12 cellular contexts compared by ENCODE assay signal in the genomic region with DNA sequence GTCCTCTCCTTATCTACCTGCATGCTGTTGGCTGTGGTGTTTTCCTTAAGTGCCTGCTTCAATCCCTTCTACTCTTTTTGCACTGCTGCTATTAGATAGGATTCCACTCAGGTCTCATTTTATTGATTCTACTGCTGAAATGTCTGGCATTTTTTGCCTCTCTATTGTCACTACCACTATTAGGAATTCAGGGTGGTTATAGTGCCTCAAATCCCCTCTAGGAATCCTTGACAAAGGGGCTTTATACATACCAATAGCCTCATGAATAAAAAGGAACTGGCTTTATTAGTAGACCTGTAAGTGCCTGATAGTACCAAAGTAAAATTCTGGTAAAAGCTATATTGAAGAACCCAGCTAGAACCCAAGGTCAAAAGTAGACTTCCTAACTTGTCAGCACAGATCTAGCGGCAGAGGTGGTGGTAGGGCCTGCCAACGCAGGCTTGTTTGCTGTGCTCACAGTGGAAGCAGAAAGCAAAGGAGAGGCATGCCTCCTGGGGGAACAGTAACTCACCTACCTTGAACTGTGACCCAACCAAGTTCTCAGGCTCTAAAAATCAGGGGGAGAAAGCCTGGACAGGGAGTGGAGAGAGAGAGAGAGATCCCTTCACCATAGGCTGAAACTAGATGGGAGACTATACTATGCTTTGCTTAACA.
DNase-seq lines count a peak whose midpoint lies in the region; ATAC-seq and TF ChIP-seq lines count a peak whose summit lies in the region.
"Had no signal": no experiment of that assay in that cellular context is flagged by ENCODE, and none has a peak within 500 bp of the region (broad histone marks: within the 10 kb centered on the region; RNA-seq: fewer than 3 reads in every experiment).

No MANE protein-coding gene starts in this region.

- no peaks in the 10 kb centered on the region for H3K79me1 ChIP-seq in H9 (ENCODE audit: insufficient read depth, low read depth, low read length, poor library complexity, severe bottlenecking)

- DNase-seq in H9: no peak
- DNase-seq in WTC11 (ENCODE audit: low spot score): no peak
- DNase-seq in mucosa of descending colon: no peak
- DNase-seq in stimulated activated CD4-positive, alpha-beta T cell treated with anti-CD3 and anti-CD28 coated beads, Interleukin-4, amount 100 ng/mL, for 4 hours: no peak
- no peak for DNase-seq in activated T-cell treated with anti-CD3 and anti-CD28 coated beads, Interleukin-2, amount 50 U/mL, for 1 hour
- DNase-seq: BE2C; CD4-positive, alpha-beta memory T cell; DMS79 treated with DMSO at 0.1 percent for 48 hours; GDM1 had no signal

- ATAC-seq in WTC11: peak; percentile 84
- ATAC-seq in mucosa of descending colon: no peak
- ATAC-seq: A549 had no signal

- H2AFZ ChIP-seq in H9 (ENCODE audit: low read length): no peak overlapping the region

- no peak overlapping the region for H4K5ac ChIP-seq in H9 (ENCODE audit: insufficient read length, low read depth, low read length)

- H3K36me3 Mint-ChIP-seq in H9 (ENCODE audit: insufficient read depth in 1 of 3, low read depth in 3 of 3) (peaks cover 26 to 29% (median 28%) of the 10 kb centered on the region in 3 experiments), WTC11 (peaks cover 38% of the 10 kb centered on the region)

- no peak overlapping the region for H3T11ph ChIP-seq in H9 (ENCODE audit: low read length)

- no CpG with 5 or more reads among the region's 2 CpGs for WGBS in H9 (ENCODE audit: extremely low coverage, insufficient read length, low lambda C conversion rate)

- H3K4me3 Mint-ChIP-seq in H9: no peak overlapping the region
- H3K4me3 Mint-ChIP-seq in WTC11: no peak overlapping the region
- H3K4me3 Mint-ChIP-seq: CD4-positive, alpha-beta memory T cell had no signal

- no peak overlapping the region for H3K4me2 ChIP-seq in H9 (ENCODE audit: insufficient read depth, insufficient read length, low read length)
- H3K4me2 ChIP-seq: A549 had no signal

- 0 out of 2 replicates have a peak, but pooled peaks cover 3% of the 10 kb centered on the region for H3K36me3 ChIP-seq in iPS-20b (ENCODE audit: insufficient read depth, low read depth, low read length)
- no peaks in the 10 kb centered on the region for H3K36me3 ChIP-seq in mucosa of descending colon (ENCODE audit: low read depth)
- H3K36me3 ChIP-seq: BE2C had no signal

- H3K9ac ChIP-seq in H9 (ENCODE audit: extremely low read depth, insufficient read length, low read length): no peak overlapping the region
- no peak overlapping the region for H3K9ac ChIP-seq in iPS-20b (ENCODE audit: low read depth, low read length)

- CTCF ChIA-PET in WTC11 (lab: Charles Lee): no interaction called here

- H3K4me1 ChIP-seq in H9 (ENCODE audit: insufficient read depth, low read length) (peaks cover 6% of the 10 kb centered on the region), iPS-20b (ENCODE audit: insufficient read depth, low read length) (peaks cover 10% of the 10 kb centered on the region; the same call in 1 of the 2 replicates), mucosa of descending colon (ENCODE audit: low read depth) (no peaks in the 10 kb centered on the region)
- H3K4me1 ChIP-seq: A549, BE2C had no signal

- H4K20me1 ChIP-seq in H9 (ENCODE audit: control insufficient read depth, insufficient read depth, insufficient read length): no peaks in the 10 kb centered on the region

- TF ChIP-seq CTCF in H9 (conservative IDR thresholded peaks at IDR 0.05): no peak
- TF ChIP-seq CTCF in WTC11 (IDR thresholded peaks at IDR 0.05): no peak
- no peak for TF ChIP-seq CTCF in mucosa of descending colon (IDR thresholded peaks at IDR 0.05)

- no peak overlapping the region for H2BK120ac ChIP-seq in H9 (ENCODE audit: low read depth, low read length, poor library complexity, severe bottlenecking)

- H3K14ac ChIP-seq in H9 (ENCODE audit: insufficient read depth, low read length): peak overlapping the region; percentile 49; the same call in 1 of the 2 replicates

- H3K27me3 Mint-ChIP-seq in H9 (ENCODE audit: low read depth) (no peaks in the 10 kb centered on the region; the same call in 1 of the 2 replicates), WTC11 (ENCODE audit: low read depth) (no peaks in the 10 kb centered on the region; the same call in 1 of the 2 replicates)
- H3K27me3 Mint-ChIP-seq: CD4-positive, alpha-beta memory T cell had no signal

- H2BK5ac ChIP-seq in H9 (ENCODE audit: insufficient read length, low read length): no peak overlapping the region

- peaks cover 23 to 26% of the 10 kb centered on the region in 2 experiments for H3K9me3 Mint-ChIP-seq in H9
- peaks cover 42% of the 10 kb centered on the region for H3K9me3 Mint-ChIP-seq in WTC11

- H3K27ac ChIP-seq in H9 (ENCODE audit: insufficient read length, low read depth, low read length): no peak overlapping the region
- H3K27ac ChIP-seq in iPS-20b (ENCODE audit: low read length): no peak overlapping the region
- H3K27ac ChIP-seq: A549, C4-2B had no signal

- H3K27me3 ChIP-seq in H9 (ENCODE audit: insufficient read depth, low read length) (no peaks in the 10 kb centered on the region), iPS-20b (ENCODE audit: insufficient read depth, low read length) (no peaks in the 10 kb centered on the region)
- H3K27me3 ChIP-seq: BE2C had no signal

- no peaks in the 10 kb centered on the region for H3K23me2 ChIP-seq in H9 (ENCODE audit: insufficient read length, low read depth, low read length, poor library complexity, severe bottlenecking)

- no peak overlapping the region for H2AK5ac ChIP-seq in H9 (ENCODE audit: insufficient read length, low read length)

- H3K79me2 ChIP-seq in H9 (ENCODE audit: insufficient read depth, low read length): no peaks in the 10 kb centered on the region

- H2BK15ac ChIP-seq in H9 (ENCODE audit: low read depth, low read length): no peak overlapping the region

- H2BK12ac ChIP-seq in H9 (ENCODE audit: insufficient read length, low read depth, low read length): no peak overlapping the region

- H4K91ac ChIP-seq in H9 (ENCODE audit: insufficient read length, low read depth, low read length): no peak overlapping the region

- no peak overlapping the region for H2BK20ac ChIP-seq in H9 (ENCODE audit: low read depth, low read length, poor library complexity, severe bottlenecking)

- POLR2A ChIA-PET in WTC11 (lab: Charles Lee): no interaction called here

- H3K4me1 Mint-ChIP-seq in H9: peaks cover 9% of the 10 kb centered on the region in 2 experiments
- H3K4me1 Mint-ChIP-seq in WTC11: peaks cover 11% of the 10 kb centered on the region
- H3K4me1 Mint-ChIP-seq: CD4-positive, alpha-beta memory T cell had no signal

- H3K4ac ChIP-seq in H9 (ENCODE audit: low read depth, low read length): no peak overlapping the region

- H3K9me3 ChIP-seq in H9 (ENCODE audit: control insufficient read depth, low read depth, low read length) (no peaks in the 10 kb centered on the region), iPS-20b (ENCODE audit: insufficient read depth, low read depth, low read length) (peaks cover 8% of the 10 kb centered on the region; the same call in 1 of the 2 replicates), mucosa of descending colon (no peaks in the 10 kb centered on the region)
- H3K9me3 ChIP-seq: A549, BE2C had no signal

- H3K23ac ChIP-seq in H9 (ENCODE audit: insufficient read length, low read depth, low read length): no peak overlapping the region

- H3K56ac ChIP-seq in H9 (ENCODE audit: insufficient read length, low read depth, low read length): no peak overlapping the region

- peak overlapping the region; percentile 9; the same call in 1 of the 2 replicates for H3K4me3 ChIP-seq in iPS-20b (ENCODE audit: low read length)
- H3K4me3 ChIP-seq in mucosa of descending colon: no peak overlapping the region
- H3K4me3 ChIP-seq: A549 had no signal

- H3K27ac Mint-ChIP-seq in H9: peak overlapping the region; percentile 49 to 67 (median 53); a peak in 5 of 7 replicates
- H3K27ac Mint-ChIP-seq in WTC11: peak overlapping the region; percentile 58
- H3K27ac Mint-ChIP-seq: CD4-positive, alpha-beta memory T cell had no signal

- no peak overlapping the region for H4K8ac ChIP-seq in H9 (replicated peaks; ENCODE audit: insufficient read length, low read depth, low read length)

- no peak overlapping the region for H3K18ac ChIP-seq in H9 (ENCODE audit: insufficient read length, low read depth, low read length)

- intact Hi-C loops in mucosa of descending colon (cut with DNase I, micrococcal nuclease): no loop called here

TF ChIP-seq in WTC11, 78 proteins besides CTCF, POLR2A, EP300 and RAD21 (continues in another document):
- TF ChIP-seq, protein P1, sequence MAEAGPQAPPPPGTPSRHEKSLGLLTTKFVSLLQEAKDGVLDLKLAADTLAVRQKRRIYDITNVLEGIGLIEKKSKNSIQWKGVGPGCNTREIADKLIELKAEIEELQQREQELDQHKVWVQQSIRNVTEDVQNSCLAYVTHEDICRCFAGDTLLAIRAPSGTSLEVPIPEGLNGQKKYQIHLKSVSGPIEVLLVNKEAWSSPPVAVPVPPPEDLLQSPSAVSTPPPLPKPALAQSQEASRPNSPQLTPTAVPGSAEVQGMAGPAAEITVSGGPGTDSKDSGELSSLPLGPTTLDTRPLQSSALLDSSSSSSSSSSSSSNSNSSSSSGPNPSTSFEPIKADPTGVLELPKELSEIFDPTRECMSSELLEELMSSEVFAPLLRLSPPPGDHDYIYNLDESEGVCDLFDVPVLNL (CRISPR knock-in tag; IDR thresholded peaks at IDR 0.05; ENCODE audit: borderline replicate concordance, low read depth): no peak
- TF ChIP-seq ZNF317 (CRISPR knock-in tag; IDR thresholded peaks at IDR 0.05; ENCODE audit: borderline replicate concordance, low read depth): no peak
- TF ChIP-seq ZNF396 (CRISPR knock-in tag; IDR thresholded peaks at IDR 0.05; ENCODE audit: borderline replicate concordance): no peak
- TF ChIP-seq, protein P2, sequence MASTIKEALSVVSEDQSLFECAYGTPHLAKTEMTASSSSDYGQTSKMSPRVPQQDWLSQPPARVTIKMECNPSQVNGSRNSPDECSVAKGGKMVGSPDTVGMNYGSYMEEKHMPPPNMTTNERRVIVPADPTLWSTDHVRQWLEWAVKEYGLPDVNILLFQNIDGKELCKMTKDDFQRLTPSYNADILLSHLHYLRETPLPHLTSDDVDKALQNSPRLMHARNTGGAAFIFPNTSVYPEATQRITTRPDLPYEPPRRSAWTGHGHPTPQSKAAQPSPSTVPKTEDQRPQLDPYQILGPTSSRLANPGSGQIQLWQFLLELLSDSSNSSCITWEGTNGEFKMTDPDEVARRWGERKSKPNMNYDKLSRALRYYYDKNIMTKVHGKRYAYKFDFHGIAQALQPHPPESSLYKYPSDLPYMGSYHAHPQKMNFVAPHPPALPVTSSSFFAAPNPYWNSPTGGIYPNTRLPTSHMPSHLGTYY (CRISPR knock-in tag; IDR thresholded peaks at IDR 0.05): no peak
- TF ChIP-seq, protein P3, sequence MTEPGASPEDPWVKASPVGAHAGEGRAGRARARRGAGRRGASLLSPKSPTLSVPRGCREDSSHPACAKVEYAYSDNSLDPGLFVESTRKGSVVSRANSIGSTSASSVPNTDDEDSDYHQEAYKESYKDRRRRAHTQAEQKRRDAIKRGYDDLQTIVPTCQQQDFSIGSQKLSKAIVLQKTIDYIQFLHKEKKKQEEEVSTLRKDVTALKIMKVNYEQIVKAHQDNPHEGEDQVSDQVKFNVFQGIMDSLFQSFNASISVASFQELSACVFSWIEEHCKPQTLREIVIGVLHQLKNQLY (CRISPR knock-in tag; IDR thresholded peaks at IDR 0.05): no peak
- TF ChIP-seq FOXP1 (CRISPR knock-in tag; IDR thresholded peaks at IDR 0.05; ENCODE audit: borderline replicate concordance): no peak
- no peak for TF ChIP-seq SP1 (CRISPR knock-in tag; conservative IDR thresholded peaks at IDR 0.05)
